Comparison of ENCODE assay signal across 20 cellular contexts in genomic region chr6:109034439-109035041, GRCh38.
DNase-seq lines count a peak whose midpoint lies in the region; ATAC-seq and TF ChIP-seq lines count a peak whose summit lies in the region.
"Had no signal": no experiment of that assay in that cellular context is flagged by ENCODE, and none has a peak within 500 bp of the region (broad histone marks: within the 10 kb centered on the region; RNA-seq: fewer than 3 reads in every experiment).

No MANE protein-coding gene starts in this region.

- no peak for TF ChIP-seq CTCF in CD4-positive, alpha-beta T cell (IDR thresholded peaks at IDR 0.05)
- TF ChIP-seq CTCF in fibroblast of mammary gland (conservative IDR thresholded peaks at IDR 0.05; ENCODE audit: control insufficient read depth, insufficient read depth, low read depth, low read length), result no peak

- intact Hi-C loops in CD4-positive, alpha-beta T cell (cut with DNase I, micrococcal nuclease), result no loop called here

- no peak for ATAC-seq in CD4-positive, alpha-beta T cell (ENCODE audit: poor library complexity)
- no peak for ATAC-seq in GM19324 (IDR thresholded peaks at IDR 0.05; ENCODE audit: low FRiP score, unreplicated experiment)
- no peak for ATAC-seq in HG02973 (IDR thresholded peaks at IDR 0.05; ENCODE audit: unreplicated experiment)
- ATAC-seq: CD8-positive, alpha-beta T cell; GM23338; HCT116 had no signal

- peaks cover 56% of the 10 kb centered on the region for H3K4me1 Mint-ChIP-seq in CD4-positive, alpha-beta T cell (ENCODE audit: low read depth)

- no peaks in the 10 kb centered on the region for H3K9me3 Mint-ChIP-seq in CD4-positive, alpha-beta T cell
- H3K9me3 Mint-ChIP-seq: CD8-positive, alpha-beta T cell; GM23338 had no signal

- H3K36me3 Mint-ChIP-seq in CD4-positive, alpha-beta T cell (ENCODE audit: low read depth), result no peaks in the 10 kb centered on the region
- H3K36me3 Mint-ChIP-seq: CD8-positive, alpha-beta T cell had no signal

- no peak overlapping the region for H3K27ac ChIP-seq in CD4-positive, alpha-beta T cell (ENCODE audit: low read depth, low read length)

- POLR2A ChIA-PET in CD4-positive, alpha-beta T cell (lab: Charles Lee), result interaction anchor here (1.1 kb wide), 1 partner anchor 24 kb away, joined by 4 read pairs; no protein-coding TSS in a partner anchor

- peak overlapping the region; percentile 71 for H3K27ac Mint-ChIP-seq in CD4-positive, alpha-beta T cell
- H3K27ac Mint-ChIP-seq: GM23338 had no signal

- no peaks in the 10 kb centered on the region for H3K27me3 Mint-ChIP-seq in CD4-positive, alpha-beta T cell

- no peak overlapping the region for H3K4me3 ChIP-seq in fibroblast of mammary gland (ENCODE audit: control insufficient read depth, low read depth, low read length)
- H3K4me3 ChIP-seq: GM23338 had no signal

- no peaks in the 10 kb centered on the region for H3K9me3 ChIP-seq in CD4-positive, alpha-beta T cell (ENCODE audit: control insufficient read depth, low read length)

- DNase-seq in CD4-positive, alpha-beta T cell, result no peak
- DNase-seq in NCI-H69 (lab: John Stamatoyannopoulos, UW) (peak; percentile 40), fibroblast of mammary gland (ENCODE audit: low read depth) (peak; percentile 11), stromal cell of bone marrow (ENCODE audit: low read depth) (peak; percentile 13), A172 (ENCODE audit: low spot score) (no peak)
- DNase-seq: ACHN; CD8-positive, alpha-beta T cell; DMS79; IMR-90; Karpas-422; NCI-H1105 treated with DMSO at 0.1 percent for 48 hours; NCI-H1694 treated with DMSO at 0.1 percent for 48 hours; NCI-H226; NCI-H524 treated with DMSO at 0.1 percent for 48 hours; NK-92 treated with Interleukin-12 subunit alpha and Interleukin-12 subunit beta, amount 100 ng/mL, for 24 hours; SIG-M5 had no signal

- CTCF ChIA-PET in CD4-positive, alpha-beta T cell (lab: Charles Lee), result no interaction called here

- H3K27me3 ChIP-seq in CD4-positive, alpha-beta T cell (ENCODE audit: control insufficient read depth, insufficient read depth, low read length), result no peaks in the 10 kb centered on the region

- no peak overlapping the region for H3K4me3 Mint-ChIP-seq in CD4-positive, alpha-beta T cell
- H3K4me3 Mint-ChIP-seq: CD8-positive, alpha-beta T cell; GM23338 had no signal

Comparison
In these comparisons a context has a peak if more than half of its experiments do, and no peak if none do; other contexts are left out.
1. DNase-seq: peak in NCI-H69 (single experiment), fibroblast of mammary gland (single experiment) and stromal cell of bone marrow (single experiment); none in CD4-positive, alpha-beta T cell (0 of 10) and A172 (single experiment).